Comparison of ENCODE assay signal across 8 cellular contexts in genomic region chr12:50057896-50058670, GRCh38. TPM values are rescaled to one million over a fixed set of nuclear protein-coding genes. Genes with fewer than 3 reads are reported as not detected.
DNase-seq lines count a peak whose midpoint lies in the region; ATAC-seq and TF ChIP-seq lines count a peak whose summit lies in the region.

No MANE protein-coding gene starts in this region.

- no peak for TF ChIP-seq CTCF in heart left ventricle (IDR thresholded peaks at IDR 0.05)
- no peak for TF ChIP-seq CTCF in lower leg skin (IDR thresholded peaks at IDR 0.05)
- TF ChIP-seq CTCF in upper lobe of left lung (IDR thresholded peaks at IDR 0.05): no peak

- no peak for TF ChIP-seq EP300 in upper lobe of left lung (IDR thresholded peaks at IDR 0.05)

- H3K36me3 Mint-ChIP-seq in activated naive CD8-positive, alpha-beta T cell treated with anti-CD3 and anti-CD28 coated beads, Interleukin-2, amount 10 ng/mL, durations not matched to agents 7 days and 5 days: peaks cover 14% of the 10 kb centered on the region

- H3K4me3 ChIP-seq in heart left ventricle (peak overlapping the region in 10 of 12 donors; percentile 58 to 86 (median 68)), lower leg skin (ENCODE audit: low read depth, poor library complexity, severe bottlenecking) (peak overlapping the region; percentile 26), upper lobe of left lung (peak overlapping the region in 3 of 4 donors; percentile 58 to 75 (median 62))

- peak overlapping the region; percentile 78 for H3K4me3 Mint-ChIP-seq in activated naive CD8-positive, alpha-beta T cell treated with anti-CD3 and anti-CD28 coated beads, Interleukin-2, amount 10 ng/mL, durations not matched to agents 7 days and 5 days

- H3K36me3 ChIP-seq in heart left ventricle: no peaks in the 10 kb centered on the region
- H3K36me3 ChIP-seq in upper lobe of left lung: no peaks in the 10 kb centered on the region

- ATAC-seq in heart left ventricle (no peak), Right ventricle myocardium superior (ENCODE audit: poor library complexity) (no peak), upper lobe of left lung (ENCODE audit: low FRiP score in 2 of 2) (no peak), GM21529 (IDR thresholded peaks at IDR 0.05; ENCODE audit: unreplicated experiment) (no peak), GM18517 (IDR thresholded peaks at IDR 0.05; ENCODE audit: unreplicated experiment) (no peak)
- no peak for ATAC-seq in activated naive CD8-positive, alpha-beta T cell treated with anti-CD3 and anti-CD28 coated beads, Interleukin-2, amount 10 ng/mL, durations not matched to agents 7 days and 5 days (ENCODE audit: low read depth)

- DNase-seq in heart left ventricle (no peak), Right ventricle myocardium superior (no peak), lower leg skin (ENCODE audit: low spot score in 2 of 2) (no peak), upper lobe of left lung (no peak), activated gamma-delta T cell treated with Interleukin-2 at 50 U/mL for 16 hours (no peak)
- peak; percentile 51 for DNase-seq in activated naive CD8-positive, alpha-beta T cell treated with anti-CD3 and anti-CD28 coated beads, Interleukin-2, amount 10 ng/mL, durations not matched to agents 7 days and 5 days

- peaks cover 7% of the 10 kb centered on the region for H3K27me3 Mint-ChIP-seq in activated naive CD8-positive, alpha-beta T cell treated with anti-CD3 and anti-CD28 coated beads, Interleukin-2, amount 10 ng/mL, durations not matched to agents 7 days and 5 days

- no peaks in the 10 kb centered on the region for H3K9me3 Mint-ChIP-seq in activated naive CD8-positive, alpha-beta T cell treated with anti-CD3 and anti-CD28 coated beads, Interleukin-2, amount 10 ng/mL, durations not matched to agents 7 days and 5 days

- H3K27ac Mint-ChIP-seq in activated naive CD8-positive, alpha-beta T cell treated with anti-CD3 and anti-CD28 coated beads, Interleukin-2, amount 10 ng/mL, durations not matched to agents 7 days and 5 days: peak overlapping the region; percentile 91

- WGBS in heart left ventricle, 4 donors: 19 to 59% (median 37%) methylated on average over 2 to 30 of the region's 30 CpGs
- WGBS in lower leg skin, 2 donors: 24 to 50% methylated on average over 10 to 19 of the region's 30 CpGs
- 37 to 80% methylated on average over 3 to 19 of the region's 30 CpGs for WGBS in upper lobe of left lung, 2 donors

- intact Hi-C loops in heart left ventricle (cut with DNase I): loop anchor here (2.0 to 10.0 kb wide), 8 partner anchors 83 to 283 kb away; partner anchors contain the start of gene AQP6 (in 1 of the 10)
- intact Hi-C loops in Right ventricle myocardium superior (cut with DNase I): loop anchor here (2.0 kb wide), 1 partner anchor 91 kb away; no protein-coding TSS in a partner anchor
- intact Hi-C loops in lower leg skin (cut with DNase I; ENCODE audit: low total_unique reads): loop anchor here (10.0 kb wide), 1 partner anchor 283 kb away; no protein-coding TSS in a partner anchor

- no peak for TF ChIP-seq POLR2A in heart left ventricle (IDR thresholded peaks at IDR 0.05)
- no peak for TF ChIP-seq POLR2A in lower leg skin (IDR thresholded peaks at IDR 0.05)
- no peak for TF ChIP-seq POLR2A in upper lobe of left lung (IDR thresholded peaks at IDR 0.05)

- peaks cover 0 to 32% (median 15%) of the 10 kb centered on the region in 12 donors for H3K4me1 ChIP-seq in heart left ventricle
- H3K4me1 ChIP-seq in upper lobe of left lung: peaks cover 20 to 30% (median 23%) of the 10 kb centered on the region in 4 donors

- H3K27ac ChIP-seq in heart left ventricle (no peak overlapping the region), upper lobe of left lung (no peak overlapping the region)

- H3K4me1 Mint-ChIP-seq in activated naive CD8-positive, alpha-beta T cell treated with anti-CD3 and anti-CD28 coated beads, Interleukin-2, amount 10 ng/mL, durations not matched to agents 7 days and 5 days: peaks cover 59% of the 10 kb centered on the region

- no peaks in the 10 kb centered on the region for H3K9me3 ChIP-seq in heart left ventricle
- no peaks in the 10 kb centered on the region for H3K9me3 ChIP-seq in upper lobe of left lung

- H3K27me3 ChIP-seq in heart left ventricle: peaks cover 0 to 27% (median 0%) of the 10 kb centered on the region in 9 donors
- H3K27me3 ChIP-seq in upper lobe of left lung: peaks cover 0 to 19% (median 6%) of the 10 kb centered on the region in 4 donors

- POLR2A ChIA-PET in activated naive CD8-positive, alpha-beta T cell treated with anti-CD3 and anti-CD28 coated beads, Interleukin-2, amount 10 ng/mL, durations not matched to agents 7 days and 5 days (lab: Charles Lee): interaction anchor here (0.5 to 2.8 kb wide), 9 partner anchors 11 to 317 kb away, joined by 3 to 17 read pairs (median 4); partner anchors contain the start of genes CERS5, RACGAP1 and TMBIM6

RNA-seq across cellular contexts. Expression of gene ASIC1, which starts 0.7 kb away (rescaled TPM):
- 1 to 10 TPM in 4 of 9 donors, under 1 TPM in 5; 0.31 to 1.8 (median 0.87) TPM for total RNA-seq in heart left ventricle
- under 1 TPM; 0.38 to 0.71 TPM for polyA plus RNA-seq in heart left ventricle
- total RNA-seq in Right ventricle myocardium superior: 1.6 TPM
- total RNA-seq in activated naive CD8-positive, alpha-beta T cell treated with anti-CD3 and anti-CD28 coated beads, Interleukin-2, amount 10 ng/mL, durations not matched to agents 7 days and 5 days: 10 to 100 TPM; 31.3 to 33.3 TPM
- total RNA-seq in lower leg skin: 1 to 10 TPM in 1 of 4 donors, under 1 TPM in 3; 0.25 to 1.4 (median 0.42) TPM
- 1 to 10 TPM in 2 of 6 donors, under 1 TPM in 2, not detected in 2; 0.15 to 2.7 (median 1.1) TPM for total RNA-seq in upper lobe of left lung

RNA-seq across cellular contexts. Expression of gene SMARCD1, which starts 27.1 kb away (rescaled TPM):
- total RNA-seq in heart left ventricle: 10 to 100 TPM; 13.6 to 35.7 (median 22.0) TPM
- 10 to 100 TPM in 1 of 2 donors, 1 to 10 TPM in 1; 8.5 to 19.3 TPM for polyA plus RNA-seq in heart left ventricle
- total RNA-seq in Right ventricle myocardium superior: 14.3 TPM
- total RNA-seq in activated naive CD8-positive, alpha-beta T cell treated with anti-CD3 and anti-CD28 coated beads, Interleukin-2, amount 10 ng/mL, durations not matched to agents 7 days and 5 days: 10 to 100 TPM; 57.2 to 68.1 TPM
- 10 to 100 TPM; 32.0 to 77.2 (median 45.1) TPM for total RNA-seq in lower leg skin
- total RNA-seq in upper lobe of left lung: 10 to 100 TPM; 44.6 to 76.2 (median 51.0) TPM

RNA-seq across cellular contexts. Expression of gene RACGAP1, which starts 32.8 kb away (rescaled TPM):
- total RNA-seq in heart left ventricle (10 to 100 TPM in 1 of 9 donors, 1 to 10 TPM in 8; 1.9 to 17.8 (median 5.2) TPM), Right ventricle myocardium superior (5.6 TPM), lower leg skin (10 to 100 TPM; 11.6 to 16.8 (median 15.9) TPM), upper lobe of left lung (10 to 100 TPM; 10.3 to 22.4 (median 18.4) TPM)
- 1 to 10 TPM in 1 of 2 donors, under 1 TPM in 1; 0.91 to 5.8 TPM for polyA plus RNA-seq in heart left ventricle
- total RNA-seq in activated naive CD8-positive, alpha-beta T cell treated with anti-CD3 and anti-CD28 coated beads, Interleukin-2, amount 10 ng/mL, durations not matched to agents 7 days and 5 days: 100 to 1,000 TPM; 132 to 135 TPM

RNA-seq across cellular contexts. Expression of gene GPD1, which starts 45.7 kb away (rescaled TPM):
- total RNA-seq in heart left ventricle (10 to 100 TPM in 4 of 9 donors, 1 to 10 TPM in 5; 7.4 to 75.8 (median 9.7) TPM), Right ventricle myocardium superior (38.3 TPM), lower leg skin (10 to 100 TPM; 29.9 to 38.8 (median 36.7) TPM), upper lobe of left lung (10 to 100 TPM in 5 of 6 donors, 1 to 10 TPM in 1; 2.1 to 73.1 (median 60.2) TPM)
- polyA plus RNA-seq in heart left ventricle: 10 to 100 TPM in 1 of 2 donors, 1 to 10 TPM in 1; 10.0 to 18.1 TPM
- total RNA-seq in activated naive CD8-positive, alpha-beta T cell treated with anti-CD3 and anti-CD28 coated beads, Interleukin-2, amount 10 ng/mL, durations not matched to agents 7 days and 5 days: under 1 TPM; 0.33 to 0.91 TPM

RNA-seq across cellular contexts. Expression of gene COX14, which starts 54.0 kb away (rescaled TPM):
- total RNA-seq in heart left ventricle (100 to 1,000 TPM; 134 to 217 (median 154) TPM), Right ventricle myocardium superior (243 TPM), lower leg skin (10 to 100 TPM; 29.0 to 52.1 (median 36.8) TPM), upper lobe of left lung (10 to 100 TPM; 22.0 to 98.2 (median 71.8) TPM)
- 100 to 1,000 TPM; 172 to 178 TPM for polyA plus RNA-seq in heart left ventricle
- 10 to 100 TPM; 47.5 to 54.2 TPM for total RNA-seq in activated naive CD8-positive, alpha-beta T cell treated with anti-CD3 and anti-CD28 coated beads, Interleukin-2, amount 10 ng/mL, durations not matched to agents 7 days and 5 days

Comparison
In these comparisons a context has a peak if more than half of its experiments do, and no peak if none do; other contexts are left out.
1. RNA of gene ASIC1, which starts 0.7 kb away (total RNA-seq): 31.3 to 33.3 TPM in activated naive CD8-positive, alpha-beta T cell treated with anti-CD3 and anti-CD28 coated beads, Interleukin-2, amount 10 ng/mL, durations not matched to agents 7 days and 5 days; 1.6 TPM in Right ventricle myocardium superior (single experiment), 0.31 to 1.8 TPM in heart left ventricle, 0.15 to 2.7 TPM in upper lobe of left lung and 0.25 to 1.4 TPM in lower leg skin; every median in the first group is over 4 times any median in the second.
2. RNA of gene RACGAP1, which starts 32.8 kb away (total RNA-seq): 132 to 135 TPM in activated naive CD8-positive, alpha-beta T cell treated with anti-CD3 and anti-CD28 coated beads, Interleukin-2, amount 10 ng/mL, durations not matched to agents 7 days and 5 days; 10.3 to 22.4 TPM in upper lobe of left lung, 11.6 to 16.8 TPM in lower leg skin, 5.6 TPM in Right ventricle myocardium superior (single experiment) and 1.9 to 17.8 TPM in heart left ventricle; every median in the first group is over 4 times any median in the second.
3. Peak in every context shown above with its lines, with median percentiles within 50 percentile points of each other: H3K4me3 ChIP-seq.